In genomic region chrX:30612250-30612655, GRCh38 we compare ENCODE assay signal across 24 cellular contexts. TPM values are rescaled to one million over a fixed set of nuclear protein-coding genes. Genes with fewer than 3 reads are reported as not detected.
A peak's percentile ranks its signal among the peaks of the same experiment; 100 is the strongest.
DNase-seq lines count a peak whose midpoint lies in the region; ATAC-seq and TF ChIP-seq lines count a peak whose summit lies in the region.
"Had no signal": no experiment of that assay in that cellular context is flagged by ENCODE, and none has a peak within 500 bp of the region (broad histone marks: within the 10 kb centered on the region; RNA-seq: fewer than 3 reads in every experiment).

No MANE protein-coding gene starts in this region.

- no peaks in the 10 kb centered on the region for H3K9me3 ChIP-seq in upper lobe of left lung
- H3K9me3 ChIP-seq: BE2C had no signal

- H3K27ac ChIP-seq in upper lobe of left lung: peak overlapping the region in 3 of 4 donors; percentile 59 to 67 (median 64)

- WGBS in upper lobe of left lung, 2 donors: 51 to 74% methylated on average over 5 to 6 of the region's 6 CpGs

- TF ChIP-seq CTCF in epithelial cell of esophagus (IDR thresholded peaks at IDR 0.05; ENCODE audit: insufficient read depth, low read depth, low read length, missing control alignments): no peak
- TF ChIP-seq CTCF in upper lobe of left lung (IDR thresholded peaks at IDR 0.05): no peak

- no peak for TF ChIP-seq POLR2A in upper lobe of left lung (IDR thresholded peaks at IDR 0.05)
- no peak for TF ChIP-seq POLR2A in GM18505 (IDR thresholded peaks at IDR 0.05; ENCODE audit: borderline replicate concordance, extremely low read depth, insufficient read depth, insufficient read length)

- H3K4me3 ChIP-seq in epithelial cell of esophagus (ENCODE audit: low read length) (no peak overlapping the region), upper lobe of left lung (no peak overlapping the region)
- H3K4me3 ChIP-seq: GM12878, skin epidermis had no signal

- no peak for TF ChIP-seq EP300 in upper lobe of left lung (IDR thresholded peaks at IDR 0.05)

- H3K4me1 ChIP-seq in upper lobe of left lung: no peaks in the 10 kb centered on the region
- H3K4me1 ChIP-seq: BE2C, heart right ventricle had no signal

- ATAC-seq in upper lobe of left lung (ENCODE audit: low FRiP score in 2 of 2) (peak; percentile 36 to 67), HG03571 (IDR thresholded peaks at IDR 0.05; ENCODE audit: unreplicated experiment) (no peak), GM18505 (IDR thresholded peaks at IDR 0.05; ENCODE audit: unreplicated experiment) (no peak)
- ATAC-seq: GM12878, heart right ventricle, natural killer cell had no signal

- H3K27me3 ChIP-seq in upper lobe of left lung: no peaks in the 10 kb centered on the region
- H3K27me3 ChIP-seq: BE2C, heart right ventricle had no signal

- H3K36me3 ChIP-seq in upper lobe of left lung: no peaks in the 10 kb centered on the region
- H3K36me3 ChIP-seq: BE2C, heart right ventricle had no signal

- DNase-seq in NCI-H1105 treated with DMSO at 0.1 percent for 48 hours (lab: John Stamatoyannopoulos, UW): peak; percentile 57
- DNase-seq in NCI-H1105 (lab: John Stamatoyannopoulos, UW): no peak
- peak; percentile 86 for DNase-seq in NCI-H345 (lab: John Stamatoyannopoulos, UW)
- peak; percentile 73 for DNase-seq in epithelial cell of esophagus (ENCODE audit: low read depth)
- peak in 1 of 2 donors; percentile 52 for DNase-seq in upper lobe of left lung
- no peak for DNase-seq in T-helper 2 cell
- DNase-seq: 8988T; activated gamma-delta T cell treated with Interleukin-2 at 50 U/mL for 16 hours; BE2C; cerebellar nuclear complex; GDM1; heart right ventricle; HFFc6; mesenchymal stem cell; natural killer cell; NCI-H187 treated with DMSO at 0.1 percent for 48 hours; stimulated activated CD8-positive, alpha-beta memory T cell treated with anti-CD3 and anti-CD28 coated beads, Interleukin-4, amount 100 ng/mL, for 48 hours; SW 1271 had no signal

RNA-seq across cellular contexts. Expression of gene TASL, which starts 34.7 kb away (rescaled TPM):
- 1 to 10 TPM; 1.2 to 7.2 (median 5.0) TPM for total RNA-seq in upper lobe of left lung
- total RNA-seq: HFFc6, LHCN-M2, progenitor cell of endocrine pancreas had no signal

RNA-seq across cellular contexts. Expression of gene GK, which starts 41.0 kb away (rescaled TPM):
- total RNA-seq in upper lobe of left lung: 10 to 100 TPM; 19.6 to 63.9 (median 32.2) TPM

Comparison
In these comparisons a context has a peak if more than half of its experiments do, and no peak if none do; other contexts are left out.
1. DNase-seq: peak in NCI-H1105 treated with DMSO at 0.1 percent for 48 hours (single experiment), NCI-H345 (single experiment) and epithelial cell of esophagus (single experiment); none in NCI-H1105 (single experiment) and T-helper 2 cell (0 of 5).
2. ATAC-seq: peak in upper lobe of left lung (2 of 2); none in HG03571 (single experiment) and GM18505 (single experiment).